8 cellular contexts compared by ENCODE assay signal in the genomic region with DNA sequence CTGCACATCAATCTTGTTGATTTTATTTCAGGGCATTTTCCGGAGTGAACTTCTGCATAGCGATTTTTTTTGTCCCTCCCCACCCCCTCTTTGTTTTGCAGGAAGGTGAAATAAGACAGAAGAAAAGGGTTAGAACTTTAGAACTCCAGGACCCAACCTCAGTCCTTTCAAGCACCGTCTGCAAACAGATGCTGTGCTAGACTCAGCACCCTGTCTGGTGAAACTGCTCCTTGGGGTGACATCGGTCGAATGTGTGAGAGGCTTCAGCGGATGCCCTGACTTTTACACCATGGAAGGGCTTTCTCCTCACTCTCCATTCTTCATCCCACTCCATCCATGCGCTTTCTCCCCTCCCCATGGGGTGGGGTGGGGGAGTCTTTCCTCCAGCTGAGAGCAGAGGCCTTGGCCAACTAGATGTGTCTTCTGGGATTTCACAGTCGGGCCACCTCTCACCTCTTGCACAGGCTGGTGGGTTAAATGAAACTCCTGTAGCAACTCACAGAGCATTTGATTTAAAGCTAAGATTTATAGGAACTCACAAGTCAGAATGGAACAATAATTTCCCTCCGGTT. TPM values are rescaled to one million over a fixed set of nuclear protein-coding genes. Genes with fewer than 3 reads are reported as not detected.
DNase-seq lines count a peak whose midpoint lies in the region; FAIRE-seq and TF ChIP-seq lines count a peak whose summit lies in the region.

No MANE protein-coding gene starts in this region.

- H3K27ac ChIP-seq in vagina: no peak overlapping the region

- H3K9me3 ChIP-seq in adipocyte (ENCODE audit: control insufficient read depth, low read length): peaks cover 4% of the 10 kb centered on the region
- H3K9me3 ChIP-seq in mononuclear cell (ENCODE audit: low read depth, low read length): no peaks in the 10 kb centered on the region
- H3K9me3 ChIP-seq in vagina: no peaks in the 10 kb centered on the region

- TF ChIP-seq CTCF in vagina (IDR thresholded peaks at IDR 0.05): no peak

- in situ Hi-C loops in ACHN (cut with HindIII; ENCODE audit: low pct_ligation_motif_present, low pct_unique_long_range_greater_than_20kb, low sequenced_read_pairs): no loop called here

- no peaks in the 10 kb centered on the region for H3K36me3 ChIP-seq in adipocyte (ENCODE audit: control insufficient read depth, insufficient read depth, low read length, severe bottlenecking)
- H3K36me3 ChIP-seq in vagina: no peaks in the 10 kb centered on the region

- intact Hi-C loops in vagina (cut with DNase I): no loop called here

- H3K27me3 ChIP-seq in adipocyte (replicated peaks; ENCODE audit: control insufficient read depth, insufficient read depth, low read length) (peaks cover 46% of the 10 kb centered on the region), mononuclear cell (ENCODE audit: insufficient read depth, low read length) (no peaks in the 10 kb centered on the region), vagina (no peaks in the 10 kb centered on the region)

- TF ChIP-seq POLR2A in vagina (IDR thresholded peaks at IDR 0.05): no peak

- no peak overlapping the region for H3K9ac ChIP-seq in adipocyte (ENCODE audit: low read length)

- no peak for FAIRE-seq in GM19239 (lab: Jason Lieb, UNC)

- DNase-seq in stimulated activated CD4-positive, alpha-beta T cell treated with anti-CD3 and anti-CD28 coated beads, Interleukin-2, amount 100 ng/mL, for 4 hours (ENCODE audit: low read depth): peak; percentile 16
- no peak for DNase-seq in stimulated activated CD4-positive, alpha-beta T cell treated with anti-CD3 and anti-CD28 coated beads, Interleukin-1b, Interleukin-23, amount 100 ng/mL, for 48 hours
- DNase-seq in adipocyte (ENCODE audit: low read depth) (no peak), vagina (ENCODE audit: extremely low spot score in 2 of 2) (no peak), ACHN (no peak), GM19239 (ENCODE audit: insufficient read length, low spot score) (no peak), anterior cingulate cortex (lab: John Stamatoyannopoulos, UW) (no peak)

- H3K4me1 ChIP-seq in adipocyte (ENCODE audit: control insufficient read depth, insufficient read depth, low read length) (peaks cover 4% of the 10 kb centered on the region), mononuclear cell (ENCODE audit: insufficient read depth, low read length) (peaks cover 45% of the 10 kb centered on the region), vagina (peaks cover 13% of the 10 kb centered on the region)

- H3K4me3 ChIP-seq in adipocyte (ENCODE audit: low read length): peak overlapping the region; percentile 71
- H3K4me3 ChIP-seq in mononuclear cell (ENCODE audit: low read length): peak overlapping the region; percentile 41
- H3K4me3 ChIP-seq in vagina: peak overlapping the region; percentile 17 to 45

RNA-seq across cellular contexts. Expression of a gene that starts 43.3 kb away (rescaled TPM):
- total RNA-seq in mononuclear cell (2.5 TPM), vagina (0.74 TPM)
